9 cellular contexts compared by ENCODE assay signal in the genomic region with DNA sequence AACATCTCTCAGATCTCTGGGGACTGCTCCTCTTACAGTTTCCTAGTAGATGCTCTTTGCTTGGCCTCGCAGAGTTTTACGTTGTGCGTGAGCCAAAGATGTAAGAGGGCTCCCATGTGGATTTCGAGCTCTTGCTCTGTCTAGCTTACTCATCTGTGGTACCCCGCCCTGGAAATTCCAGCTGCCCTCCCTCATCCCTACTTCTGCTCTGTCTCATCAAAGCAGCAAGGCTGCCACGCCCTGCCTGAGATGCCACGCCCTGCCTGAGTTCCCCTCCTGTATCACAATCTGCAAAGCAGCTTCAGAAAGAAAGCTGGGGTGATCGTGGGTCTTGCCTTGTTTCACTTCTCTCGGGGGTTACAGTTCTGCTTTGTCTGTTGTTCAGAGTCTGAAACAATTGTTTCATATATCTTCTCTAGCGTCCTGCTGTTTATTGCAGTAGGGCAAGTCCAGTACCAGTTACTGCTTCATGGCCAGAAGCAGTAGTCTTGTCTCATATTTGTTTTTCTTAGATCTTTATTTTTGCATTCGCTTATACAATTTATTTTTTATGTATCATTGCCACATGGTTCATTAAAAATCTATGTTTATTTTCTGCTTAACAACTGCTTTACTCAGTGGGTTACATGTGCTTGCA. TPM values are rescaled to one million over a fixed set of nuclear protein-coding genes. Genes with fewer than 3 reads are reported as not detected.
A peak's percentile ranks its signal among the peaks of the same experiment; 100 is the strongest.
DNase-seq lines count a peak whose midpoint lies in the region; ATAC-seq and TF ChIP-seq lines count a peak whose summit lies in the region.
"Had no signal": no experiment of that assay in that cellular context is flagged by ENCODE, and none has a peak within 500 bp of the region (broad histone marks: within the 10 kb centered on the region; RNA-seq: fewer than 3 reads in every experiment).

No MANE protein-coding gene starts in this region.

- BruUV-seq in PC-9 (replicated peaks; lab: Mats Ljungman, UMichigan) = no TSS peak

- H2AFZ ChIP-seq in PC-9 = no peak overlapping the region

- no peaks in the 10 kb centered on the region for H3K4me1 ChIP-seq in PC-9 (replicated peaks; ENCODE audit: insufficient read depth)

- H3K4me1 Mint-ChIP-seq in activated CD4-positive, alpha-beta T cell treated with anti-CD3 and anti-CD28 coated beads for 36 hours = no peaks in the 10 kb centered on the region

- POLR2A ChIA-PET in PC-9 (lab: Charles Lee; ENCODE audit: unreplicated experiment) = interaction anchor here (0.7 kb wide), 1 partner anchor 93 kb away, joined by 7 read pairs; no protein-coding TSS in a partner anchor
- POLR2A ChIA-PET in activated CD4-positive, alpha-beta T cell treated with anti-CD3 and anti-CD28 coated beads for 36 hours (lab: Charles Lee) = no interaction called here

- H3K4me3 ChIP-seq in PC-9 = no peak overlapping the region

- peak overlapping the region; percentile 26; the same call in 1 of the 2 replicates for H3K4me2 ChIP-seq in PC-9

- no peaks in the 10 kb centered on the region for H3K36me3 Mint-ChIP-seq in activated CD4-positive, alpha-beta T cell treated with anti-CD3 and anti-CD28 coated beads for 36 hours (ENCODE audit: low read depth)
- H3K36me3 Mint-ChIP-seq: natural killer cell treated with Interleukin-12 subunit alpha and Interleukin-12 subunit beta and Interleukin-15 and Interleukin-18, amount 100 ng/mL, for 72 hours had no signal

- no peaks in the 10 kb centered on the region for H4K20me1 ChIP-seq in PC-9 (ENCODE audit: insufficient read depth)

- H3K79me2 ChIP-seq in PC-9 (ENCODE audit: low read depth) = no peaks in the 10 kb centered on the region

- no peaks in the 10 kb centered on the region for H3K9me3 ChIP-seq in PC-9 (ENCODE audit: insufficient read depth, low read depth)

- H3K9me2 ChIP-seq in PC-9 (ENCODE audit: insufficient read depth) = no peaks in the 10 kb centered on the region

- H3K27ac ChIP-seq in PC-9 = no peak overlapping the region

- peaks cover 2% of the 10 kb centered on the region for H3K9me3 Mint-ChIP-seq in activated CD4-positive, alpha-beta T cell treated with anti-CD3 and anti-CD28 coated beads for 36 hours (ENCODE audit: low read depth)
- H3K9me3 Mint-ChIP-seq: natural killer cell treated with Interleukin-12 subunit alpha and Interleukin-12 subunit beta and Interleukin-15 and Interleukin-18, amount 100 ng/mL, for 72 hours had no signal

- ATAC-seq in left cardiac atrium (peak; percentile 34 to 70), HG02943 (IDR thresholded peaks at IDR 0.05; ENCODE audit: low read depth, unreplicated experiment) (peak; percentile 82)
- ATAC-seq in activated CD4-positive, alpha-beta T cell treated with anti-CD3 and anti-CD28 coated beads for 36 hours = no peak

- no peaks in the 10 kb centered on the region for H3K36me3 ChIP-seq in PC-9 (ENCODE audit: low read depth)

- intact Hi-C loops in left cardiac atrium (cut with DNase I) = no loop called here
- intact Hi-C loops in cardiac septum (cut with DNase I) = no loop called here
- intact Hi-C loops in PC-9 (cut with micrococcal nuclease; ENCODE audit: unreplicated experiment) = no loop called here
- intact Hi-C loops in activated CD4-positive, alpha-beta T cell treated with anti-CD3 and anti-CD28 coated beads for 36 hours (cut with DNase I, micrococcal nuclease) = no loop called here

- peaks cover 12% of the 10 kb centered on the region for H3K27me3 Mint-ChIP-seq in activated CD4-positive, alpha-beta T cell treated with anti-CD3 and anti-CD28 coated beads for 36 hours

- TF ChIP-seq CTCF in PC-9 (conservative IDR thresholded peaks at IDR 0.05) = no peak

- H3K27ac Mint-ChIP-seq in activated CD4-positive, alpha-beta T cell treated with anti-CD3 and anti-CD28 coated beads for 36 hours = no peak overlapping the region
- H3K27ac Mint-ChIP-seq: natural killer cell treated with Interleukin-12 subunit alpha and Interleukin-12 subunit beta and Interleukin-15 and Interleukin-18, amount 100 ng/mL, for 72 hours had no signal

- DNase-seq in left cardiac atrium = peak; percentile 29
- no peak for DNase-seq in cardiac septum (ENCODE audit: low spot score)
- peak in 1 of 2 experiments; percentile 38 for DNase-seq in PC-9
- DNase-seq in inferior parietal cortex (ENCODE audit: extremely low spot score) = peak; percentile 32
- no peak for DNase-seq in NCI-H510A (lab: John Stamatoyannopoulos, UW)
- no peak for DNase-seq in activated CD4-positive, alpha-beta T cell treated with anti-CD3 and anti-CD28 coated beads for 36 hours
- no peak for DNase-seq in G401 (ENCODE audit: low spot score)

- CTCF ChIA-PET in PC-9 (lab: Charles Lee) = no interaction called here
- CTCF ChIA-PET in activated CD4-positive, alpha-beta T cell treated with anti-CD3 and anti-CD28 coated beads for 36 hours (lab: Charles Lee) = no interaction called here

- in situ Hi-C loops in G401 (cut with HindIII; ENCODE audit: low sequenced_read_pairs) = no loop called here

- no peak overlapping the region for H3K4me3 Mint-ChIP-seq in activated CD4-positive, alpha-beta T cell treated with anti-CD3 and anti-CD28 coated beads for 36 hours
- H3K4me3 Mint-ChIP-seq: natural killer cell treated with Interleukin-12 subunit alpha and Interleukin-12 subunit beta and Interleukin-15 and Interleukin-18, amount 100 ng/mL, for 72 hours had no signal

- H3K27me3 ChIP-seq in PC-9 (ENCODE audit: insufficient read depth, low read depth) = no peaks in the 10 kb centered on the region

- no peaks in the 10 kb centered on the region for H3F3A ChIP-seq in PC-9 (ENCODE audit: insufficient read depth, low read depth)

RNA-seq across cellular contexts. Expression of a gene that starts 36.1 kb away (rescaled TPM):
- total RNA-seq in left cardiac atrium (10 to 100 TPM; 59.3 to 76.5 TPM), cardiac septum (83.4 TPM), PC-9 (2021) (54.9 and 69.5 TPM in 2 replicates)
- total RNA-seq in activated CD4-positive, alpha-beta T cell treated with anti-CD3 and anti-CD28 coated beads for 36 hours = 10 to 100 TPM; 49.4 to 54.0 TPM
- total RNA-seq in G401 (2014; rRNA removed; shearing (Covaris generic)) = 62.9 and 77.4 TPM in 2 replicates

Comparison
In these comparisons a context has a peak if more than half of its experiments do, and no peak if none do; other contexts are left out.
1. DNase-seq: peak in left cardiac atrium (single experiment) and inferior parietal cortex (single experiment); none in cardiac septum (single experiment), NCI-H510A (single experiment), activated CD4-positive, alpha-beta T cell treated with anti-CD3 and anti-CD28 coated beads for 36 hours (single experiment) and G401 (single experiment).